In the genomic region with DNA sequence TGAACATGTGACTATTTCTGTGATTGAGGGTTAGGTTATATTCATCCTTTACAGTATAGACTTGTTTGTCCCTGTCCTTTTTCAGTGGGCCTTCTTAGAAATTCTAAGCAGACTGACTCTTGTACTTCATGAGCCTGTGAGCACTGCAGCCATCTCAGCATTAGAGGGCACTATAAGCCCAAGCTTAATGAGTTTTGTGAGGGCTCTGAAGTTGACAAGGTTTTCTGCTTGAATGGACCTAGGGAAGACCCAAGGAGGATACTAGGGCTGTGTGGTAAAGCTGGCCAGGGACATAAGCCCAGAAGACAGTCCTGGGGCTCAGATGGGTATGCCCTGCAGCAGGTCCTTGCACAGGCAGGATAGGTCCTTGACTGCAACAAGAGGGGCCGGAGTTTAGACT, we compare ENCODE assay signal across 12 cellular contexts.
A peak's percentile ranks its signal among the peaks of the same experiment; 100 is the strongest.
DNase-seq lines count a peak whose midpoint lies in the region; ATAC-seq and TF ChIP-seq lines count a peak whose summit lies in the region.
"Had no signal": no experiment of that assay in that cellular context is flagged by ENCODE, and none has a peak within 500 bp of the region (broad histone marks: within the 10 kb centered on the region; RNA-seq: fewer than 3 reads in every experiment).

No MANE protein-coding gene starts in this region.

- BruUV-seq in HCT116 (replicated peaks; lab: Mats Ljungman, UMichigan) (no TSS peak), PC-3 (replicated peaks; lab: Mats Ljungman, UMichigan) (no TSS peak)

- no peak overlapping the region for H3K27ac ChIP-seq in HCT116 (ENCODE audit: low read depth, low read length)
- H3K27ac ChIP-seq in PC-3 (ENCODE audit: low read length): no peak overlapping the region
- H3K27ac ChIP-seq: SJSA1 had no signal

- peak; percentile 68 for TF ChIP-seq RAD21 in HCT116 (IDR thresholded peaks at IDR 0.05; ENCODE audit: low read depth)

- H3F3A ChIP-seq in PC-3 (ENCODE audit: low read length, unreplicated experiment): no peaks in the 10 kb centered on the region

- RAD21 ChIA-PET in HCT116 (lab: Charles Lee; ENCODE audit: low non-redundant PET in 1 of 2, low total read pairs in 2 of 2, uncharacterized antibody in 2 of 2, unreplicated experiment in 2 of 2): interaction anchor here in 1 of 2 experiments (1.4 kb wide), 1 partner anchor 585 kb away, joined by 4 read pairs; no protein-coding TSS in a partner anchor

- no peaks in the 10 kb centered on the region for H3K36me3 ChIP-seq in HCT116 (ENCODE audit: control insufficient read depth in 1 of 2, insufficient read depth in 2 of 2, low read length in 2 of 2)
- no peaks in the 10 kb centered on the region for H3K36me3 ChIP-seq in PC-3 (ENCODE audit: low read depth, low read length)
- H3K36me3 ChIP-seq: SJSA1 had no signal

- no peak overlapping the region for H2AFZ ChIP-seq in HCT116 (ENCODE audit: low read depth, low read length, poor library complexity, severe bottlenecking)
- no peak overlapping the region for H2AFZ ChIP-seq in PC-3 (ENCODE audit: low read length)

- H3K79me2 ChIP-seq in HCT116 (ENCODE audit: insufficient read depth, low read length) (no peaks in the 10 kb centered on the region), PC-3 (ENCODE audit: low read length) (no peaks in the 10 kb centered on the region)

- CTCF ChIA-PET in HCT116 (lab: Charles Lee): interaction anchor here (0.7 to 1.4 kb wide), 8 partner anchors 8 to 839 kb away, joined by 3 to 9 read pairs (median 5); no protein-coding TSS in a partner anchor
- CTCF ChIA-PET in PC-3 (lab: Charles Lee): no interaction called here

- H3K4me3 ChIP-seq in HCT116 (replicated peaks in 1 of 2; ENCODE audit: low read depth in 1 of 2, low read length in 2 of 2) (no peak overlapping the region), PC-3 (ENCODE audit: low read length) (no peak overlapping the region)
- H3K4me3 ChIP-seq: SJSA1 had no signal

- no peak for TF ChIP-seq POLR2A in HCT116 (IDR thresholded peaks at IDR 0.05; ENCODE audit: borderline replicate concordance, extremely low read depth, insufficient read depth, insufficient read length)

- peak; percentile 28 to 64 (median 64); a peak in 5 of 6 replicates for TF ChIP-seq CTCF in HCT116 (IDR thresholded peaks at IDR 0.05 in 2 of 3, conservative IDR thresholded peaks at IDR 0.05 in 1 of 3; ENCODE audit: borderline replicate concordance in 1 of 3, insufficient read depth in 1 of 3, low read depth in 2 of 3, low read length in 2 of 3)
- TF ChIP-seq CTCF in PC-3 (conservative IDR thresholded peaks at IDR 0.05; ENCODE audit: low read depth, low read length): peak; percentile 67

- H3K9ac ChIP-seq in HCT116 (ENCODE audit: low read length): no peak overlapping the region
- H3K9ac ChIP-seq in PC-3 (ENCODE audit: low read length): no peak overlapping the region

- ATAC-seq in HCT116: peak; percentile 77
- peak; percentile 48; the same call in 1 of the 2 replicates for ATAC-seq in PC-3
- ATAC-seq in GM21786 (IDR thresholded peaks at IDR 0.05; ENCODE audit: unreplicated experiment): no peak
- ATAC-seq: activated naive CD4-positive, alpha-beta T cell treated with anti-CD3 and anti-CD28 coated beads, Interleukin-2, amount 50 U/mL, for 72 hours had no signal

- H3K9me3 ChIP-seq in HCT116 (ENCODE audit: control insufficient read depth in 1 of 2, insufficient read depth in 1 of 2, low read depth in 1 of 2, low read length in 2 of 2) (no peaks in the 10 kb centered on the region), PC-3 (ENCODE audit: low read length) (no peaks in the 10 kb centered on the region)

- H4K20me1 ChIP-seq in HCT116 (ENCODE audit: insufficient read depth) (no peaks in the 10 kb centered on the region), PC-3 (ENCODE audit: low read length) (no peaks in the 10 kb centered on the region)

- intact Hi-C loops in HCT116 (cut with micrococcal nuclease): loop anchor here (5.0 kb wide), 1 partner anchor 582 kb away; no protein-coding TSS in a partner anchor
- intact Hi-C loops in PC-3 (cut with micrococcal nuclease): no loop called here

- DNase-seq in ELF-1 (ENCODE audit: low read depth, low spot score): peak; percentile 54
- DNase-seq in HCT116 (ENCODE audit: low read depth, low spot score): peak; percentile 48
- DNase-seq in PC-3: peak; percentile 42
- DNase-seq in iPS-NIHi11 (ENCODE audit: low spot score): peak; percentile 35
- DNase-seq in AG20443 (ENCODE audit: low spot score): no peak
- DNase-seq in T-helper 2 cell: no peak
- DNase-seq in MV-4-11 (lab: John Stamatoyannopoulos, UW): no peak
- DNase-seq: activated CD4-positive, alpha-beta T cell treated with anti-CD3 and anti-CD28 coated beads, Interleukin-2, amount 50 U/mL, for 4 hours; NCI-H1930 had no signal

- H3K4me2 ChIP-seq in HCT116 (ENCODE audit: low read length) (no peak overlapping the region), PC-3 (ENCODE audit: low read length) (no peak overlapping the region)

- POLR2A ChIA-PET in HCT116 (lab: Charles Lee) (no interaction called here), PC-3 (lab: Charles Lee; ENCODE audit: unreplicated experiment) (no interaction called here)

- no peaks in the 10 kb centered on the region for H3K27me3 ChIP-seq in HCT116 (ENCODE audit: insufficient read depth, low read length)
- no peaks in the 10 kb centered on the region for H3K27me3 ChIP-seq in PC-3 (ENCODE audit: low read length)
- H3K27me3 ChIP-seq: SJSA1 had no signal

- H3K4me1 ChIP-seq in HCT116 (ENCODE audit: control insufficient read depth in 1 of 2, insufficient read depth in 2 of 2, low read length in 2 of 2): no peaks in the 10 kb centered on the region
- H3K4me1 ChIP-seq in PC-3 (ENCODE audit: insufficient read depth, low read length): peaks cover 17% of the 10 kb centered on the region
- H3K4me1 ChIP-seq: SJSA1 had no signal

- H3K9me2 ChIP-seq in HCT116 (ENCODE audit: insufficient read depth) (no peaks in the 10 kb centered on the region), PC-3 (replicated peaks; ENCODE audit: low read length) (no peaks in the 10 kb centered on the region)

TF ChIP-seq in HCT116, 20 proteins besides CTCF, POLR2A, EP300 and RAD21:
- TF ChIP-seq CBX3 (IDR thresholded peaks at IDR 0.05; ENCODE audit: low read depth): no peak
- TF ChIP-seq, protein P1, sequence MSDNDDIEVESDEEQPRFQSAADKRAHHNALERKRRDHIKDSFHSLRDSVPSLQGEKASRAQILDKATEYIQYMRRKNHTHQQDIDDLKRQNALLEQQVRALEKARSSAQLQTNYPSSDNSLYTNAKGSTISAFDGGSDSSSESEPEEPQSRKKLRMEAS (IDR thresholded peaks at IDR 0.05): no peak
- TF ChIP-seq EZH2phosphoT487 (IDR thresholded peaks at IDR 0.05; ENCODE audit: borderline replicate concordance): no peak
- TF ChIP-seq, protein P2, sequence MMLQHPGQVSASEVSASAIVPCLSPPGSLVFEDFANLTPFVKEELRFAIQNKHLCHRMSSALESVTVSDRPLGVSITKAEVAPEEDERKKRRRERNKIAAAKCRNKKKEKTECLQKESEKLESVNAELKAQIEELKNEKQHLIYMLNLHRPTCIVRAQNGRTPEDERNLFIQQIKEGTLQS (IDR thresholded peaks at IDR 0.05): no peak
- no peak for TF ChIP-seq EGR1 (IDR thresholded peaks at IDR 0.05; ENCODE audit: low read depth)
- no peak for TF ChIP-seq YY1 (IDR thresholded peaks at IDR 0.05; ENCODE audit: extremely low read depth, insufficient replicate concordance, low read depth, low read length)
- TF ChIP-seq TCF7L2 (IDR thresholded peaks at IDR 0.05; ENCODE audit: borderline replicate concordance, extremely low read depth, insufficient read depth, insufficient read length): no peak
- no peak for TF ChIP-seq JUND (IDR thresholded peaks at IDR 0.05)
- TF ChIP-seq POLR2AphosphoS5 (IDR thresholded peaks at IDR 0.05; ENCODE audit: low read depth, low read length): no peak
- TF ChIP-seq SRF (IDR thresholded peaks at IDR 0.05; ENCODE audit: low read depth): no peak
- TF ChIP-seq ZNF274 (IDR thresholded peaks at IDR 0.05; ENCODE audit: low read depth, low read length): no peak
- TF ChIP-seq SP1 (IDR thresholded peaks at IDR 0.05; ENCODE audit: low read depth): no peak
- no peak for TF ChIP-seq SIN3A (IDR thresholded peaks at IDR 0.05; ENCODE audit: low read depth)
- TF ChIP-seq FOSL1 (IDR thresholded peaks at IDR 0.05; ENCODE audit: low read depth): no peak
- no peak for TF ChIP-seq ZFX (IDR thresholded peaks at IDR 0.05)
- no peak for TF ChIP-seq CEBPB (IDR thresholded peaks at IDR 0.05; ENCODE audit: low read depth)
- TF ChIP-seq, protein P3, sequence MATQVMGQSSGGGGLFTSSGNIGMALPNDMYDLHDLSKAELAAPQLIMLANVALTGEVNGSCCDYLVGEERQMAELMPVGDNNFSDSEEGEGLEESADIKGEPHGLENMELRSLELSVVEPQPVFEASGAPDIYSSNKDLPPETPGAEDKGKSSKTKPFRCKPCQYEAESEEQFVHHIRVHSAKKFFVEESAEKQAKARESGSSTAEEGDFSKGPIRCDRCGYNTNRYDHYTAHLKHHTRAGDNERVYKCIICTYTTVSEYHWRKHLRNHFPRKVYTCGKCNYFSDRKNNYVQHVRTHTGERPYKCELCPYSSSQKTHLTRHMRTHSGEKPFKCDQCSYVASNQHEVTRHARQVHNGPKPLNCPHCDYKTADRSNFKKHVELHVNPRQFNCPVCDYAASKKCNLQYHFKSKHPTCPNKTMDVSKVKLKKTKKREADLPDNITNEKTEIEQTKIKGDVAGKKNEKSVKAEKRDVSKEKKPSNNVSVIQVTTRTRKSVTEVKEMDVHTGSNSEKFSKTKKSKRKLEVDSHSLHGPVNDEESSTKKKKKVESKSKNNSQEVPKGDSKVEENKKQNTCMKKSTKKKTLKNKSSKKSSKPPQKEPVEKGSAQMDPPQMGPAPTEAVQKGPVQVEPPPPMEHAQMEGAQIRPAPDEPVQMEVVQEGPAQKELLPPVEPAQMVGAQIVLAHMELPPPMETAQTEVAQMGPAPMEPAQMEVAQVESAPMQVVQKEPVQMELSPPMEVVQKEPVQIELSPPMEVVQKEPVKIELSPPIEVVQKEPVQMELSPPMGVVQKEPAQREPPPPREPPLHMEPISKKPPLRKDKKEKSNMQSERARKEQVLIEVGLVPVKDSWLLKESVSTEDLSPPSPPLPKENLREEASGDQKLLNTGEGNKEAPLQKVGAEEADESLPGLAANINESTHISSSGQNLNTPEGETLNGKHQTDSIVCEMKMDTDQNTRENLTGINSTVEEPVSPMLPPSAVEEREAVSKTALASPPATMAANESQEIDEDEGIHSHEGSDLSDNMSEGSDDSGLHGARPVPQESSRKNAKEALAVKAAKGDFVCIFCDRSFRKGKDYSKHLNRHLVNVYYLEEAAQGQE (IDR thresholded peaks at IDR 0.05; ENCODE audit: low read depth): no peak

Comparison
In these comparisons a context has a peak if more than half of its experiments do, and no peak if none do; other contexts are left out.
1. DNase-seq: peak in ELF-1 (single experiment), HCT116 (single experiment), PC-3 (single experiment) and iPS-NIHi11 (single experiment); none in AG20443 (single experiment), T-helper 2 cell (0 of 5) and MV-4-11 (single experiment).